Comparison of ENCODE assay signal across 1 cellular context in genomic region chr18:3041857-3042256, GRCh38.
TF ChIP-seq lines count a peak whose summit lies in the region.

No MANE protein-coding gene starts in this region.

TF ChIP-seq in K562, 482 proteins besides CTCF, POLR2A, EP300 and RAD21:
- no peak for TF ChIP-seq STAT6 (CRISPR knock-in tag; IDR thresholded peaks at IDR 0.05)
- no peak for TF ChIP-seq PHF21A (IDR thresholded peaks at IDR 0.05; ENCODE audit: borderline replicate concordance, low read depth)
- TF ChIP-seq PBX2 (CRISPR knock-in tag; IDR thresholded peaks at IDR 0.05; ENCODE audit: low read depth) = no peak
- 0 out of 2 replicates have a peak, but pooled peaks have one; percentile 22 for TF ChIP-seq PBX2 (tag; conservative IDR thresholded peaks at IDR 0.05; ENCODE audit: low read depth)
- no peak for TF ChIP-seq MXD1 (CRISPR knock-in tag; IDR thresholded peaks at IDR 0.05; ENCODE audit: borderline replicate concordance, poor library complexity, severe bottlenecking)
- TF ChIP-seq DPF2 (IDR thresholded peaks at IDR 0.05) = no peak
- 0 out of 4 replicates have a peak, but pooled peaks of 1 of the 2 experiments have one; percentile 1 for TF ChIP-seq RCOR1 (IDR thresholded peaks at IDR 0.05; ENCODE audit: borderline replicate concordance in 1 of 2, low read depth in 2 of 2, low read length in 2 of 2)
- no peak for TF ChIP-seq MYBL2 (IDR thresholded peaks at IDR 0.05; ENCODE audit: low read depth)
- TF ChIP-seq MYBL2 (CRISPR knock-in tag; IDR thresholded peaks at IDR 0.05; ENCODE audit: borderline replicate concordance) = no peak
- TF ChIP-seq MEIS2 (IDR thresholded peaks at IDR 0.05; ENCODE audit: partially characterized antibody) = peak; percentile 38
- no peak for TF ChIP-seq TFE3 (CRISPR knock-in tag; IDR thresholded peaks at IDR 0.05)
- TF ChIP-seq STAG1 (CRISPR knock-in tag; IDR thresholded peaks at IDR 0.05; ENCODE audit: borderline replicate concordance) = no peak
- TF ChIP-seq ZBED1 (IDR thresholded peaks at IDR 0.05) = no peak
- no peak for TF ChIP-seq ZBTB7A (IDR thresholded peaks at IDR 0.05; ENCODE audit: borderline replicate concordance, control insufficient read depth, low read depth, low read length)
- TF ChIP-seq HEY1 (CRISPR knock-in tag; IDR thresholded peaks at IDR 0.05; ENCODE audit: borderline replicate concordance) = no peak
